In the genomic region with DNA sequence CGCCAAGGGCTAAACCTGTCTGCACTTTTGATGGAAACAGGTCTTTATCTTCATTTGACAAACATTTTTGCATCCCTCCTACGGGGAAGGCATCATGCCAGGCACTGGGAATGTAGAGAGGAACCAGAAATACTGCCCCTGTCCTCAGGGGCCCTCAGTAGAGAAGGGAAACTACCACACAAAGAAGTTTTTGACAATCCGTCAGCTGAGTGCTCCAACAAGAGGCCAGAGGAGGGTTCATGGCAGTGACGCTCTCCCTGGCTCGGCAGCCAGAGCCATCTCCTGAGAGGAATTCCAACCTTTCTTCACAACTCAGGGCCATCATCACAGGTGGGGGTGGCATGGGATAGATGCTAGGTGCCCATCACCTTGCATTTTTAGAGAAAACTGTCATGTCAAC, we compare ENCODE assay signal across 18 cellular contexts.
DNase-seq lines count a peak whose midpoint lies in the region; ATAC-seq and TF ChIP-seq lines count a peak whose summit lies in the region.
"Had no signal": no experiment of that assay in that cellular context is flagged by ENCODE, and none has a peak within 500 bp of the region (broad histone marks: within the 10 kb centered on the region; RNA-seq: fewer than 3 reads in every experiment).

No MANE protein-coding gene starts in this region.

- H3K79me2 ChIP-seq in Karpas-422 (ENCODE audit: low read length) (no peaks in the 10 kb centered on the region), neural cell (replicated peaks; ENCODE audit: insufficient read depth, low read length) (no peaks in the 10 kb centered on the region)

- peak overlapping the region; percentile 88 for H3K27ac Mint-ChIP-seq in dendritic cell treated with granulocyte-macrophage colony-stimulating factor and Interleukin-4, amounts not matched to agents 40 ng/mL and 50 ng/mL, for 4 days

- peak overlapping the region; percentile 94 for H3K27ac ChIP-seq in Karpas-422 (ENCODE audit: low read length)
- peak overlapping the region; percentile 59 for H3K27ac ChIP-seq in neural cell (ENCODE audit: low read length)
- H3K27ac ChIP-seq: gastroesophageal sphincter had no signal

- no peaks in the 10 kb centered on the region for H3K36me3 Mint-ChIP-seq in dendritic cell treated with granulocyte-macrophage colony-stimulating factor and Interleukin-4, amounts not matched to agents 40 ng/mL and 50 ng/mL, for 4 days (ENCODE audit: low read depth)

- ATAC-seq in GM21723 (IDR thresholded peaks at IDR 0.05; ENCODE audit: unreplicated experiment) = no peak
- ATAC-seq: gastroesophageal sphincter; stimulated activated naive CD8-positive, alpha-beta T cell treated with anti-CD3 and anti-CD28 coated beads, Interleukin-15, amount 100 ng/mL, for 72 hours had no signal

- no peaks in the 10 kb centered on the region for H3K9me2 ChIP-seq in Karpas-422 (replicated peaks; ENCODE audit: insufficient read depth, low read length)
- H3K9me2 ChIP-seq in neural cell (ENCODE audit: insufficient read depth, low read length) = no peaks in the 10 kb centered on the region

- peaks cover 82% of the 10 kb centered on the region for H3K4me1 Mint-ChIP-seq in dendritic cell treated with granulocyte-macrophage colony-stimulating factor and Interleukin-4, amounts not matched to agents 40 ng/mL and 50 ng/mL, for 4 days (ENCODE audit: low read depth)

- peak overlapping the region; percentile 74 for H3K4me2 ChIP-seq in Karpas-422 (ENCODE audit: low read depth, low read length, poor library complexity, severe bottlenecking)
- H3K4me2 ChIP-seq in neural cell (ENCODE audit: low read length) = no peak overlapping the region

- no peaks in the 10 kb centered on the region for H4K20me1 ChIP-seq in Karpas-422 (ENCODE audit: insufficient read depth, low read depth, low read length)
- H4K20me1 ChIP-seq in neural cell (ENCODE audit: insufficient read depth) = no peaks in the 10 kb centered on the region

- TF ChIP-seq EP300 in neural cell (conservative IDR thresholded peaks at IDR 0.05; ENCODE audit: poor library complexity, severe bottlenecking) = no peak

- no peak for TF ChIP-seq RAD21 in neural cell (conservative IDR thresholded peaks at IDR 0.05)

- intact Hi-C loops in dendritic cell treated with granulocyte-macrophage colony-stimulating factor and Interleukin-4, amounts not matched to agents 40 ng/mL and 50 ng/mL, for 4 days (cut with micrococcal nuclease) = loop anchor here (5.0 kb wide), 2 partner anchors 37 to 102 kb away; no protein-coding TSS in a partner anchor

- H3K27me3 ChIP-seq in Karpas-422 (ENCODE audit: low read length) (no peaks in the 10 kb centered on the region), neural cell (ENCODE audit: insufficient read depth, low read depth, low read length) (no peaks in the 10 kb centered on the region)
- H3K27me3 ChIP-seq: gastroesophageal sphincter had no signal

- H3K36me3 ChIP-seq in Karpas-422 (ENCODE audit: insufficient read depth, low read length) (no peaks in the 10 kb centered on the region), neural cell (ENCODE audit: insufficient read depth, low read length) (no peaks in the 10 kb centered on the region)
- H3K36me3 ChIP-seq: gastroesophageal sphincter had no signal

- H3K9ac ChIP-seq in Karpas-422 (ENCODE audit: low read length) (peak overlapping the region; percentile 65), neural cell (ENCODE audit: low read length) (no peak overlapping the region)

- H3K27me3 Mint-ChIP-seq in dendritic cell treated with granulocyte-macrophage colony-stimulating factor and Interleukin-4, amounts not matched to agents 40 ng/mL and 50 ng/mL, for 4 days = peaks cover 7% of the 10 kb centered on the region
- H3K27me3 Mint-ChIP-seq: central memory CD8-positive, alpha-beta T cell; stimulated activated naive CD8-positive, alpha-beta T cell treated with anti-CD3 and anti-CD28 coated beads, Interleukin-15, amount 100 ng/mL, for 72 hours had no signal

- no peaks in the 10 kb centered on the region for H3K9me3 ChIP-seq in Karpas-422 (ENCODE audit: low read length)
- no peaks in the 10 kb centered on the region for H3K9me3 ChIP-seq in neural cell (ENCODE audit: low read length)
- H3K9me3 ChIP-seq: gastroesophageal sphincter had no signal

- H3K4me3 ChIP-seq in Karpas-422 (ENCODE audit: low read length) (peak overlapping the region; percentile 51), neural cell (ENCODE audit: low read length) (peak overlapping the region; percentile 32)
- H3K4me3 ChIP-seq: gastroesophageal sphincter had no signal

- peaks cover 7% of the 10 kb centered on the region for H3K9me3 Mint-ChIP-seq in dendritic cell treated with granulocyte-macrophage colony-stimulating factor and Interleukin-4, amounts not matched to agents 40 ng/mL and 50 ng/mL, for 4 days
- H3K9me3 Mint-ChIP-seq: central memory CD8-positive, alpha-beta T cell had no signal

- DNase-seq in CD1c-positive myeloid dendritic cell (ENCODE audit: extremely low spot score) (peak; percentile 64), Karpas-422 (peak; percentile 69), activated gamma-delta T cell (lab: John Stamatoyannopoulos, UW) (no peak)
- no peak for DNase-seq in activated CD4-positive, CD25-positive, alpha-beta regulatory T cell treated with anti-CD3 and anti-CD28 coated beads, Interleukin-2, amount 50 U/mL, for 72 hours
- no peak for DNase-seq in activated CD8-positive, alpha-beta memory T cell treated with anti-CD3 and anti-CD28 coated beads for 24 hours
- DNase-seq: activated CD4-positive, alpha-beta T cell treated with anti-CD3 and anti-CD28 coated beads, Interleukin-2, amount 50 U/mL, for 1 hour; activated naive CD4-positive, alpha-beta T cell treated with Interleukin-2 at 50 U/mL for 16 hours; COR-L47; erythroblast; NCI-H146; stimulated activated CD4-positive, alpha-beta T cell treated with anti-CD3 and anti-CD28 coated beads, Interleukin-2, amount 100 ng/mL, for 24 hours; stimulated activated naive CD8-positive, alpha-beta T cell treated with anti-CD3 and anti-CD28 coated beads, Interleukin-15, amount 100 ng/mL, for 72 hours; trophoblast cell had no signal

- H2AFZ ChIP-seq in Karpas-422 (ENCODE audit: low read length) = peak overlapping the region; percentile 53; the same call in 1 of the 2 replicates
- H2AFZ ChIP-seq in neural cell (ENCODE audit: low read depth, low read length) = no peak overlapping the region

- TF ChIP-seq CTCF in neural cell (IDR thresholded peaks at IDR 0.05; ENCODE audit: poor library complexity, severe bottlenecking) = no peak

- H3K4me3 Mint-ChIP-seq in dendritic cell treated with granulocyte-macrophage colony-stimulating factor and Interleukin-4, amounts not matched to agents 40 ng/mL and 50 ng/mL, for 4 days = peak overlapping the region; percentile 58
- H3K4me3 Mint-ChIP-seq: central memory CD8-positive, alpha-beta T cell; stimulated activated naive CD8-positive, alpha-beta T cell treated with anti-CD3 and anti-CD28 coated beads, Interleukin-15, amount 100 ng/mL, for 72 hours had no signal

- no peaks in the 10 kb centered on the region for H3F3A ChIP-seq in neural cell (ENCODE audit: insufficient read depth, low read length, poor library complexity, severe bottlenecking)

- peaks cover 79% of the 10 kb centered on the region for H3K4me1 ChIP-seq in Karpas-422 (ENCODE audit: low read length)

TF ChIP-seq in neural cell, 6 proteins besides CTCF, POLR2A, EP300 and RAD21:
- no peak for TF ChIP-seq MXI1 (conservative IDR thresholded peaks at IDR 0.05; ENCODE audit: poor library complexity, severe bottlenecking)
- TF ChIP-seq TAF1 (IDR thresholded peaks at IDR 0.05; ENCODE audit: low read depth) = no peak
- no peak for TF ChIP-seq REST (IDR thresholded peaks at IDR 0.05; ENCODE audit: borderline replicate concordance)
- TF ChIP-seq POLR2AphosphoS5 (IDR thresholded peaks at IDR 0.05) = no peak
- TF ChIP-seq EZH2 (IDR thresholded peaks at IDR 0.05; ENCODE audit: borderline replicate concordance, insufficient read depth, low read length, poor library complexity, severe bottlenecking) = no peak
- no peak for TF ChIP-seq SMC3 (conservative IDR thresholded peaks at IDR 0.05; ENCODE audit: poor library complexity)

Comparison
In these comparisons a context has a peak if more than half of its experiments do, and no peak if none do; other contexts are left out.
1. DNase-seq: peak in CD1c-positive myeloid dendritic cell (single experiment) and Karpas-422 (single experiment); none in activated gamma-delta T cell (single experiment), activated CD4-positive, CD25-positive, alpha-beta regulatory T cell treated with anti-CD3 and anti-CD28 coated beads, Interleukin-2, amount 50 U/mL, for 72 hours (single experiment) and activated CD8-positive, alpha-beta memory T cell treated with anti-CD3 and anti-CD28 coated beads for 24 hours (single experiment).